ENCODE assay signal across 26 cellular contexts in the genomic region with DNA sequence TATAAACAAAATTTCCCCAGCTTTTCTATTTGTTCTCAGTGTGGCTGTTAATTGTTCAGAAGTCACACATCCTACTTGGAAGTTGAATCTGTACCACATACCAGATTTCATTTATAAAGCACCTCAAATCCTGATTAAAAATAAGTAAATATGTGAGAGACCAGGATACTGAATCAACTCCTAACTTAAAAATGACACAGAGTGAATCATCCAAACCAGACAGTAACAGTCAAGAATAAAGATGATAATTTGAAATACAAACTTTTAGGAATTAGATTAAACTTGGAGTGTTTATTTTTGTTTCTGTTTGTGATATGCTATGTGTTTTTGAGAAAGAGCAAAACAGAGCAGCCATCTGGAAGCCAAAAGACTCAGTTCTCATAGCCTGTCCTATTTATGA.
"Had no signal": no experiment of that assay in that cellular context is flagged by ENCODE, and none has a peak within 500 bp of the region (broad histone marks: within the 10 kb centered on the region; RNA-seq: fewer than 3 reads in every experiment).

No MANE protein-coding gene starts in this region.

- H3K27ac Mint-ChIP-seq: activated naive CD8-positive, alpha-beta T cell treated with anti-CD3 and anti-CD28 coated beads for 36 hours; activated T-cell treated with anti-CD3 and anti-CD28 coated beads, Interleukin-2, amount 50 U/mL, for 24 hours; activated T-helper 2 cell treated with anti-CD3 and anti-CD28 coated beads, Interferon-gamma antibody, Interleukin-2, Interleukin-4, amounts not matched to agents 10 μg/mL and 5 μg/mL and 100 μg/mL, durations not matched to agents 14 hours and 24 hours and 36 hours; immature natural killer cell; memory B cell; nephron; stimulated activated naive CD8-positive, alpha-beta T cell treated with anti-CD3 and anti-CD28 coated beads, Interleukin-15, Interleukin-2, amounts not matched to agents 100 ng/mL and 50 ng/mL, for 24 hours; WTC11 had no signal

- H3K36me3 ChIP-seq: esophagus muscularis mucosa, neutrophil, ovary, prostate gland, thyroid gland, upper lobe of right lung had no signal

- H3K27ac ChIP-seq: body of pancreas, esophagus muscularis mucosa, neutrophil, ovary, prostate gland, thyroid gland, upper lobe of right lung had no signal

- H3K36me3 Mint-ChIP-seq: activated naive CD8-positive, alpha-beta T cell treated with anti-CD3 and anti-CD28 coated beads for 36 hours; immature natural killer cell; memory B cell; WTC11 had no signal

- H3K4me3 Mint-ChIP-seq: activated naive CD8-positive, alpha-beta T cell treated with anti-CD3 and anti-CD28 coated beads for 36 hours; activated T-cell treated with anti-CD3 and anti-CD28 coated beads, Interleukin-2, amount 50 U/mL, for 24 hours; immature natural killer cell; memory B cell; nephron; stimulated activated naive CD8-positive, alpha-beta T cell treated with anti-CD3 and anti-CD28 coated beads, Interleukin-15, Interleukin-2, amounts not matched to agents 100 ng/mL and 50 ng/mL, for 24 hours; WTC11 had no signal

- DNase-seq: activated CD8-positive, alpha-beta memory T cell treated with anti-CD3 and anti-CD28 coated beads for 24 hours; activated CD8-positive, alpha-beta memory T cell treated with anti-CD3 and anti-CD28 coated beads, Interleukin-2, amount 50 U/mL, for 4 hours; activated naive CD4-positive, alpha-beta T cell treated with Interleukin-2 at 50 U/mL for 16 hours; activated naive CD8-positive, alpha-beta T cell treated with anti-CD3 and anti-CD28 coated beads for 36 hours; activated T-cell treated with anti-CD3 and anti-CD28 coated beads, Interleukin-2, amount 50 U/mL, for 24 hours; amygdala; body of pancreas; caudate nucleus; dermis blood vessel endothelial cell; effector CD8-positive, alpha-beta T cell; immature natural killer cell; ovary; stimulated activated CD4-positive, alpha-beta T cell treated with anti-CD3 and anti-CD28 coated beads, Interleukin-12 subunit alpha, Interleukin-12 subunit beta, amount 100 ng/mL, for 4 hours; stimulated activated CD4-positive, alpha-beta T cell treated with anti-CD3 and anti-CD28 coated beads, Interleukin-4, amount 100 ng/mL, for 4 hours; substantia nigra; T-helper 1 cell; thyroid gland; upper lobe of right lung had no signal

- H3K27me3 ChIP-seq: body of pancreas, esophagus muscularis mucosa, neutrophil, ovary, thyroid gland, upper lobe of right lung had no signal

- ATAC-seq: body of pancreas, upper lobe of right lung, WTC11 had no signal

- H3K4me1 Mint-ChIP-seq: activated naive CD8-positive, alpha-beta T cell treated with anti-CD3 and anti-CD28 coated beads for 36 hours; nephron had no signal

- H3K4me1 ChIP-seq: body of pancreas, esophagus muscularis mucosa, prostate gland, thyroid gland, upper lobe of right lung had no signal

- H3K27me3 Mint-ChIP-seq: activated naive CD8-positive, alpha-beta T cell treated with anti-CD3 and anti-CD28 coated beads for 36 hours; activated T-cell treated with anti-CD3 and anti-CD28 coated beads, Interleukin-2, amount 50 U/mL, for 24 hours; memory B cell; stimulated activated naive CD8-positive, alpha-beta T cell treated with anti-CD3 and anti-CD28 coated beads, Interleukin-15, Interleukin-2, amounts not matched to agents 100 ng/mL and 50 ng/mL, for 24 hours had no signal

- H3K9me3 Mint-ChIP-seq: activated naive CD8-positive, alpha-beta T cell treated with anti-CD3 and anti-CD28 coated beads for 36 hours; activated T-cell treated with anti-CD3 and anti-CD28 coated beads, Interleukin-2, amount 50 U/mL, for 24 hours; activated T-helper 2 cell treated with anti-CD3 and anti-CD28 coated beads, Interferon-gamma antibody, Interleukin-2, Interleukin-4, amounts not matched to agents 10 μg/mL and 5 μg/mL and 100 μg/mL, durations not matched to agents 14 hours and 24 hours and 36 hours; immature natural killer cell; nephron; WTC11 had no signal

- H3K4me3 ChIP-seq: body of pancreas, esophagus muscularis mucosa, ovary, prostate gland, thyroid gland, upper lobe of right lung had no signal

- H3K9me3 ChIP-seq: body of pancreas, esophagus muscularis mucosa, neutrophil, ovary, prostate gland, thyroid gland, upper lobe of right lung had no signal
